In genomic region chr4:158769175-158769831, GRCh38 we compare ENCODE assay signal across 8 cellular contexts. TPM values are rescaled to one million over a fixed set of nuclear protein-coding genes. Genes with fewer than 3 reads are reported as not detected.
A peak's percentile ranks its signal among the peaks of the same experiment; 100 is the strongest.
DNase-seq lines count a peak whose midpoint lies in the region; ATAC-seq and TF ChIP-seq lines count a peak whose summit lies in the region.

No MANE protein-coding gene starts in this region.

- TF ChIP-seq CTCF in neural progenitor cell (IDR thresholded peaks at IDR 0.05) = no peak
- TF ChIP-seq CTCF in thyroid gland (IDR thresholded peaks at IDR 0.05) = no peak

- H4K20me1 ChIP-seq in neural progenitor cell (ENCODE audit: low read depth) = no peaks in the 10 kb centered on the region

- H3K4me3 Mint-ChIP-seq in neural progenitor cell = peak overlapping the region; percentile 98

- intact Hi-C loops in thyroid gland (cut with DNase I) = no loop called here

- H3K9me3 ChIP-seq in neural progenitor cell (ENCODE audit: low read depth) = no peaks in the 10 kb centered on the region
- H3K9me3 ChIP-seq in thyroid gland = no peaks in the 10 kb centered on the region

- WGBS in thyroid gland, 2 donors = 0% methylated on average over 21 to 26 of the region's 47 CpGs

- H3K4me2 ChIP-seq in neural progenitor cell = peak overlapping the region; percentile 93

- H3K4me1 Mint-ChIP-seq in neural progenitor cell = peaks cover 29% of the 10 kb centered on the region

- H2AFZ ChIP-seq in neural progenitor cell (replicated peaks) = peak overlapping the region; percentile 94

- DNase-seq in NOMO-1 treated with dmso at 0.1 percent for 144 hours (lab: John Stamatoyannopoulos, UW; ENCODE audit: unreplicated experiment) (peak; percentile 20), fibroblast of peridontal ligament (ENCODE audit: extremely low read depth) (peak; percentile 51), neural progenitor cell (ENCODE audit: low spot score) (no peak), thyroid gland (peak; percentile 41 to 44), NCI-H446 (lab: John Stamatoyannopoulos, UW) (no peak)
- peak; percentile 4 to 19 for DNase-seq in activated T-helper 1 cell treated with anti-CD3 and anti-CD28 coated beads, Interleukin-2, amount 50 U/mL, for 16 hours (ENCODE audit: low read depth in 1 of 2, low spot score in 1 of 2)

- H3K9me3 Mint-ChIP-seq in neural progenitor cell = no peaks in the 10 kb centered on the region

- H3K4me1 ChIP-seq in neural progenitor cell = peaks cover 13% of the 10 kb centered on the region
- H3K4me1 ChIP-seq in thyroid gland = peaks cover 10 to 17% of the 10 kb centered on the region in 2 donors

- H3K4me3 ChIP-seq in neural progenitor cell (peak overlapping the region; percentile 67), thyroid gland (replicated peaks in 1 of 3) (peak overlapping the region; percentile 19 to 83 (median 66))

- peaks cover 1% of the 10 kb centered on the region for H3K36me3 Mint-ChIP-seq in neural progenitor cell

- H3K27ac ChIP-seq in neural progenitor cell (no peak overlapping the region), thyroid gland (peak overlapping the region; percentile 35 to 86 (median 85))

- peaks cover 12% of the 10 kb centered on the region for H3K79me2 ChIP-seq in neural progenitor cell (ENCODE audit: low read depth)

- H3K36me3 ChIP-seq in neural progenitor cell = no peaks in the 10 kb centered on the region
- no peaks in the 10 kb centered on the region for H3K36me3 ChIP-seq in thyroid gland

- H3F3A ChIP-seq in neural progenitor cell (ENCODE audit: low read depth) = peaks cover 9% of the 10 kb centered on the region

- H3K27ac Mint-ChIP-seq in neural progenitor cell = peak overlapping the region; percentile 96

- H3K27me3 Mint-ChIP-seq in neural progenitor cell (ENCODE audit: insufficient read depth, low read depth) = peaks cover 10% of the 10 kb centered on the region

- ATAC-seq in GM18499 (IDR thresholded peaks at IDR 0.05; ENCODE audit: insufficient read depth, unreplicated experiment) (peak; percentile 15), HG02798 (IDR thresholded peaks at IDR 0.05; ENCODE audit: poor library complexity, unreplicated experiment) (peak; percentile 32)

- H3K9ac ChIP-seq in neural progenitor cell = no peak overlapping the region

- H3K27me3 ChIP-seq in neural progenitor cell (peaks cover 36% of the 10 kb centered on the region), thyroid gland (no peaks in the 10 kb centered on the region)

- TF ChIP-seq POLR2A in thyroid gland (IDR thresholded peaks at IDR 0.05) = no peak

RNA-seq across cellular contexts. Expression of gene FNIP2, which starts 0.5 kb away (rescaled TPM):
- total RNA-seq in neural progenitor cell (ENCODE audit: low replicate concordance) (9.9 and 10.5 TPM in 2 replicates), thyroid gland (10 to 100 TPM; 48.9 to 75.8 (median 63.2) TPM)

RNA-seq across cellular contexts. Expression of gene PPID, which starts 46.1 kb away (rescaled TPM):
- total RNA-seq in neural progenitor cell (ENCODE audit: low replicate concordance) = 54.0 and 106 TPM in 2 replicates
- 10 to 100 TPM in 3 of 4 donors, 1 to 10 TPM in 1; 6.8 to 24.4 (median 19.9) TPM for total RNA-seq in thyroid gland

Comparison
In these comparisons a context has a peak if more than half of its experiments do, and no peak if none do; other contexts are left out.
1. DNase-seq: peak in NOMO-1 treated with dmso at 0.1 percent for 144 hours (single experiment), activated T-helper 1 cell treated with anti-CD3 and anti-CD28 coated beads, Interleukin-2, amount 50 U/mL, for 16 hours (2 of 2), fibroblast of peridontal ligament (single experiment) and thyroid gland (2 of 2); none in neural progenitor cell (single experiment) and NCI-H446 (0 of 2).